In genomic region chr3:49021813-49022720, GRCh38 we compare ENCODE assay signal across 1 cellular context.
TF ChIP-seq lines count a peak whose summit lies in the region.

Gene NDUFAF3 (plus strand): TSS chr3:49022121. CDS start chr3:49022145, 24 bp downstream.

TF ChIP-seq in H1, 55 proteins besides CTCF, POLR2A, EP300 and RAD21 (continued from another document):
- TF ChIP-seq SIN3A (conservative IDR thresholded peaks at IDR 0.05 in 1 of 2, IDR thresholded peaks at IDR 0.05 in 1 of 2; ENCODE audit: low read depth in 1 of 2, low read length in 2 of 2) (peak; percentile 79 to 88; a peak in 3 of 4 replicates), CHD2 (IDR thresholded peaks at IDR 0.05; ENCODE audit: low read length) (peak; percentile 69), GTF2F1 (IDR thresholded peaks at IDR 0.05; ENCODE audit: borderline replicate concordance, low read depth, low read length) (peak; percentile 17; the same call in 1 of the 2 replicates), PHF8 (conservative IDR thresholded peaks at IDR 0.05; ENCODE audit: low read depth, low read length) (peak; percentile 99), TAF7 (optimal IDR thresholded peaks at IDR 0.05; ENCODE audit: borderline replicate concordance, low read depth, low read length) (peak; percentile 60), SP1 (IDR thresholded peaks at IDR 0.05; ENCODE audit: low read depth, low read length) (0 out of 2 replicates have a peak, but pooled peaks have one; percentile 57), TCF12 (IDR thresholded peaks at IDR 0.05; ENCODE audit: low read depth, low read length) (0 out of 2 replicates have a peak, but pooled peaks have one; percentile 7), HDAC6 (IDR thresholded peaks at IDR 0.05; ENCODE audit: low read depth, low read length) (no peak), CREB1 (IDR thresholded peaks at IDR 0.05) (peak; percentile 83), ASH2L (IDR thresholded peaks at IDR 0.05; ENCODE audit: low read length) (peak; percentile 52), EGR1 (IDR thresholded peaks at IDR 0.05; ENCODE audit: borderline replicate concordance, low read depth, low read length) (peak; percentile 75; the same call in 1 of the 2 replicates), SUZ12 (IDR thresholded peaks at IDR 0.05; ENCODE audit: low read length) (no peak)
